In the genomic region with DNA sequence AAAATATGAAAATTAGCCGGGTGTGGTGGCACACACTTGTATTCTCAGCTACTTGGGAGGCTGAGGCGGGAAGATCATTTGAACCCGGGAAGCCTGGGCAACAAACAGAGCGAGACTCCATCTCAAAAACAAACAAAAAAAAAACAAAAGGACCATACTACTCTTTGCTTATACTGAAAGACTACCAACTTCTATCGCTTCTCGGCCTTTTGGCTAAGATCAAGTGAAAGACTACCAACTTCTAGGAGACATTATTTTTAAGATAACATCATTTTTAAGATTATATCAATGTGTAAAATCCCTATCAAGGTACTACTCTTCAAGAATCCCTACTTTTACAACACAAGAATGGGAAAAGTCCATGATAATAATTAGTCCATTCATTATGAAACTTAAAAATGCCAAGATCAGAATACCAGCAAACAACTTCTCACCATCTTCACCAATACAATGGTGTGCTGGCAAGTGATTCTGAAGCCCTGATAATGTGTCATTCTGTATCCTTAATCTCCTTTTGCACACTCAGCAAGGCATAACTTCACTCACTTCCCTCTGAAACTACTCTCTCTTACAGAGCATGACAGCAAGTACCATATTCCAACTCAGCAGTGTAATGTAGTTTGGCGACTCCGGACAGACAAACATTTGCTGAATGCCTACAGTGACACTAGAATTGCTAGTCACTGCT, we compare ENCODE assay signal across 8 cellular contexts. TPM values are rescaled to one million over a fixed set of nuclear protein-coding genes. Genes with fewer than 3 reads are reported as not detected.
A peak's percentile ranks its signal among the peaks of the same experiment; 100 is the strongest.
DNase-seq lines count a peak whose midpoint lies in the region; ATAC-seq, FAIRE-seq and TF ChIP-seq lines count a peak whose summit lies in the region.

No MANE protein-coding gene starts in this region.

- H3K27ac ChIP-seq in heart left ventricle (peak overlapping the region in 9 of 12 donors; percentile 68 to 100 (median 93)), kidney (ENCODE audit: low read depth in 2 of 2, low read length in 2 of 2) (peak overlapping the region; percentile 89 to 93), thymus (ENCODE audit: low read depth) (peak overlapping the region; percentile 99)

- H3K36me3 Mint-ChIP-seq in activated T-helper 2 cell treated with anti-CD3 and anti-CD28 coated beads, Interferon-gamma antibody, Interleukin-2, Interleukin-4, amounts not matched to agents 10 μg/mL and 5 μg/mL and 100 μg/mL, durations not matched to agents 14 hours and 24 hours and 36 hours (ENCODE audit: low read depth) = peaks cover 40% of the 10 kb centered on the region

- peaks cover 10 to 83% (median 61%) of the 10 kb centered on the region in 12 donors for H3K4me1 ChIP-seq in heart left ventricle
- peaks cover 30% of the 10 kb centered on the region in 2 donors for H3K4me1 ChIP-seq in kidney (ENCODE audit: control insufficient read depth in 1 of 2, insufficient read depth in 1 of 2, low read depth in 1 of 2, low read length in 2 of 2)
- H3K4me1 ChIP-seq in thymus (ENCODE audit: control insufficient read depth, insufficient read depth, low read length) = peaks cover 12% of the 10 kb centered on the region

- peak overlapping the region; percentile 19 to 92 (median 72) for H3K4me3 ChIP-seq in heart left ventricle
- H3K4me3 ChIP-seq in kidney (ENCODE audit: low read length in 2 of 2) = peak overlapping the region; percentile 94 to 95
- peak overlapping the region; percentile 97 for H3K4me3 ChIP-seq in thymus (ENCODE audit: low read length)

- no peaks in the 10 kb centered on the region for H3K9me3 ChIP-seq in heart left ventricle
- no peaks in the 10 kb centered on the region for H3K9me3 ChIP-seq in kidney (ENCODE audit: control insufficient read depth in 1 of 2, low read length in 2 of 2)
- H3K9me3 ChIP-seq in thymus (ENCODE audit: control insufficient read depth) = no peaks in the 10 kb centered on the region

- peak overlapping the region; percentile 92 for H3K27ac Mint-ChIP-seq in activated T-helper 2 cell treated with anti-CD3 and anti-CD28 coated beads, Interferon-gamma antibody, Interleukin-2, Interleukin-4, amounts not matched to agents 10 μg/mL and 5 μg/mL and 100 μg/mL, durations not matched to agents 14 hours and 24 hours and 36 hours

- intact Hi-C loops in heart left ventricle (cut with DNase I) (no loop called here), left ventricle myocardium superior (cut with micrococcal nuclease) (no loop called here), kidney (cut with DNase I) (no loop called here)
- intact Hi-C loops in activated T-helper 2 cell treated with anti-CD3 and anti-CD28 coated beads, Interferon-gamma antibody, Interleukin-2, Interleukin-4, amounts not matched to agents 10 μg/mL and 5 μg/mL and 100 μg/mL, durations not matched to agents 14 hours and 24 hours and 36 hours (cut with micrococcal nuclease) = loop anchor here (1.0 to 5.0 kb wide), 3 partner anchors 9 to 316 kb away; partner anchors contain the start of gene LCK

- in situ Hi-C loops in G401 (cut with HindIII; ENCODE audit: low sequenced_read_pairs) = no loop called here

- 72 to 75% (median 72%) methylated on average over 8 of the region's 8 CpGs for WGBS in heart left ventricle, 4 donors
- WGBS in thymus = 25% methylated on average over 8 of the region's 8 CpGs

- peaks cover 66% of the 10 kb centered on the region for H3K4me1 Mint-ChIP-seq in activated T-helper 2 cell treated with anti-CD3 and anti-CD28 coated beads, Interferon-gamma antibody, Interleukin-2, Interleukin-4, amounts not matched to agents 10 μg/mL and 5 μg/mL and 100 μg/mL, durations not matched to agents 14 hours and 24 hours and 36 hours (ENCODE audit: low read depth)

- DNase-seq in heart left ventricle (no peak), left ventricle myocardium superior (no peak), kidney (no peak), NCI-H345 treated with DMSO at 0.1 percent for 48 hours (lab: John Stamatoyannopoulos, UW; ENCODE audit: unreplicated experiment) (no peak), G401 (ENCODE audit: low spot score) (no peak)
- no peak for DNase-seq in activated T-helper 2 cell treated with anti-CD3 and anti-CD28 coated beads, Interferon-gamma antibody, Interleukin-2, Interleukin-4, amounts not matched to agents 10 μg/mL and 5 μg/mL and 100 μg/mL, durations not matched to agents 14 hours and 24 hours and 36 hours (ENCODE audit: low spot score)

- no peak for TF ChIP-seq POLR2A in heart left ventricle (IDR thresholded peaks at IDR 0.05)

- H3K4me3 Mint-ChIP-seq in activated T-helper 2 cell treated with anti-CD3 and anti-CD28 coated beads, Interferon-gamma antibody, Interleukin-2, Interleukin-4, amounts not matched to agents 10 μg/mL and 5 μg/mL and 100 μg/mL, durations not matched to agents 14 hours and 24 hours and 36 hours (ENCODE audit: low read depth) = peak overlapping the region; percentile 95

- FAIRE-seq in kidney (lab: Jason Lieb, UNC) = no peak

- ATAC-seq in heart left ventricle (no peak), left ventricle myocardium superior (no peak), GM21526 (IDR thresholded peaks at IDR 0.05; ENCODE audit: low FRiP score, unreplicated experiment) (no peak)

- H3K27me3 Mint-ChIP-seq in activated T-helper 2 cell treated with anti-CD3 and anti-CD28 coated beads, Interferon-gamma antibody, Interleukin-2, Interleukin-4, amounts not matched to agents 10 μg/mL and 5 μg/mL and 100 μg/mL, durations not matched to agents 14 hours and 24 hours and 36 hours (ENCODE audit: low read depth) = no peaks in the 10 kb centered on the region

- no peaks in the 10 kb centered on the region for H3K9me3 Mint-ChIP-seq in activated T-helper 2 cell treated with anti-CD3 and anti-CD28 coated beads, Interferon-gamma antibody, Interleukin-2, Interleukin-4, amounts not matched to agents 10 μg/mL and 5 μg/mL and 100 μg/mL, durations not matched to agents 14 hours and 24 hours and 36 hours

- peak overlapping the region; percentile 68 to 93 for H3K9ac ChIP-seq in kidney (ENCODE audit: low read length in 2 of 2)

- TF ChIP-seq CTCF in heart left ventricle (IDR thresholded peaks at IDR 0.05) = no peak
- no peak for TF ChIP-seq CTCF in kidney (IDR thresholded peaks at IDR 0.05; ENCODE audit: borderline replicate concordance, extremely low read depth, insufficient read depth)

- H3K27me3 ChIP-seq in heart left ventricle (no peaks in the 10 kb centered on the region), thymus (ENCODE audit: control insufficient read depth, insufficient read depth) (no peaks in the 10 kb centered on the region)

- H3K36me3 ChIP-seq in heart left ventricle (no peaks in the 10 kb centered on the region), kidney (ENCODE audit: control insufficient read depth in 1 of 2, insufficient read depth in 2 of 2, low read length in 2 of 2) (no peaks in the 10 kb centered on the region), thymus (ENCODE audit: control insufficient read depth, insufficient read depth) (peaks cover 3% of the 10 kb centered on the region)

RNA-seq across cellular contexts. Expression of gene PTP4A2, which starts 1.7 kb away (rescaled TPM):
- total RNA-seq in heart left ventricle (100 to 1,000 TPM; 217 to 354 (median 242) TPM), left ventricle myocardium superior (252 TPM), kidney (236 TPM)
- polyA plus RNA-seq in heart left ventricle (100 to 1,000 TPM in 1 of 2 donors, 10 to 100 TPM in 1; 74.4 to 290 TPM), kidney (ENCODE audit: insufficient read depth, low read depth, low replicate concordance) (130 TPM), thymus (214 TPM)
- total RNA-seq in activated T-helper 2 cell treated with anti-CD3 and anti-CD28 coated beads, Interferon-gamma antibody, Interleukin-2, Interleukin-4, amounts not matched to agents 10 μg/mL and 5 μg/mL and 100 μg/mL, durations not matched to agents 14 hours and 24 hours and 36 hours = 313 and 334 TPM in 2 replicates
- 280 and 436 TPM in 2 replicates for total RNA-seq in G401 (2014; rRNA removed; shearing (Covaris generic))
